21 cellular contexts compared by ENCODE assay signal in genomic region chr11:126662055-126662790, GRCh38.
"Had no signal": no experiment of that assay in that cellular context is flagged by ENCODE, and none has a peak within 500 bp of the region (broad histone marks: within the 10 kb centered on the region; RNA-seq: fewer than 3 reads in every experiment).

No MANE protein-coding gene starts in this region.

- H3K4me1 ChIP-seq: left lung, stomach, upper lobe of left lung had no signal

- H3K27me3 ChIP-seq: stomach, upper lobe of left lung had no signal

- DNase-seq: activated B cell treated with CpG ODN at 0.5 μM for 24 hours; activated CD4-positive, alpha-beta T cell treated with anti-CD3 and anti-CD28 coated beads for 36 hours; activated CD4-positive, alpha-beta T cell treated with anti-CD3 and anti-CD28 coated beads, Interleukin-2, amount 50 U/mL, for 48 hours; activated effector memory CD4-positive, alpha-beta T cell treated with Interleukin-2 at 50 U/mL for 16 hours; activated naive CD4-positive, alpha-beta T cell treated with anti-CD3 and anti-CD28 coated beads for 36 hours; activated naive CD8-positive, alpha-beta T cell treated with anti-CD3 and anti-CD28 coated beads, Interleukin-2, amount 10 ng/mL, durations not matched to agents 7 days and 5 days; activated T-cell treated with anti-CD3 and anti-CD28 coated beads, Interleukin-2, amount 50 U/mL, for 72 hours; amniotic stem cell; central memory CD4-positive, alpha-beta T cell; immature natural killer cell; left lung; naive thymus-derived CD4-positive, alpha-beta T cell; small intestine; stomach; T-helper 9 cell; upper lobe of left lung had no signal

- H3K27me3 Mint-ChIP-seq: stimulated activated memory B cell treated with anti-CD40 and anti-IgM and Interleukin-4, amounts not matched to agents 10 μg/mL and 1 μg/mL and 100 μg/mL, for 72 hours had no signal

- H3K4me1 Mint-ChIP-seq: activated B cell treated with CpG ODN at 0.5 μM for 24 hours; activated CD4-positive, alpha-beta T cell treated with anti-CD3 and anti-CD28 coated beads for 36 hours; activated naive CD8-positive, alpha-beta T cell treated with anti-CD3 and anti-CD28 coated beads, Interleukin-2, amount 10 ng/mL, durations not matched to agents 7 days and 5 days; immature natural killer cell; stimulated activated memory B cell treated with anti-CD40 and anti-IgM and Interleukin-4, amounts not matched to agents 10 μg/mL and 1 μg/mL and 100 μg/mL, for 72 hours had no signal

- H3K27ac Mint-ChIP-seq: activated B cell treated with CpG ODN at 0.5 μM for 24 hours; activated CD4-positive, alpha-beta T cell treated with anti-CD3 and anti-CD28 coated beads for 36 hours; activated naive CD4-positive, alpha-beta T cell treated with anti-CD3 and anti-CD28 coated beads for 36 hours; activated naive CD8-positive, alpha-beta T cell treated with anti-CD3 and anti-CD28 coated beads, Interleukin-2, amount 10 ng/mL, durations not matched to agents 7 days and 5 days; activated T-cell treated with anti-CD3 and anti-CD28 coated beads, Interleukin-2, amount 50 U/mL, for 72 hours; immature natural killer cell; stimulated activated memory B cell treated with anti-CD40 and anti-IgM and Interleukin-4, amounts not matched to agents 10 μg/mL and 1 μg/mL and 100 μg/mL, for 72 hours had no signal

- H3K4me3 Mint-ChIP-seq: activated B cell treated with CpG ODN at 0.5 μM for 24 hours; activated CD4-positive, alpha-beta T cell treated with anti-CD3 and anti-CD28 coated beads for 36 hours; activated naive CD4-positive, alpha-beta T cell treated with anti-CD3 and anti-CD28 coated beads for 36 hours; activated naive CD8-positive, alpha-beta T cell treated with anti-CD3 and anti-CD28 coated beads, Interleukin-2, amount 10 ng/mL, durations not matched to agents 7 days and 5 days; activated T-cell treated with anti-CD3 and anti-CD28 coated beads, Interleukin-2, amount 50 U/mL, for 72 hours; immature natural killer cell; naive thymus-derived CD4-positive, alpha-beta T cell; neural crest cell; stimulated activated memory B cell treated with anti-CD40 and anti-IgM and Interleukin-4, amounts not matched to agents 10 μg/mL and 1 μg/mL and 100 μg/mL, for 72 hours had no signal

- H3K9me3 ChIP-seq: left lung, stomach, thoracic aorta, upper lobe of left lung had no signal

- H3K27ac ChIP-seq: left lung, stomach, thoracic aorta, upper lobe of left lung had no signal

- H3K4me3 ChIP-seq: left lung, lung, stomach, thoracic aorta, upper lobe of left lung had no signal

- H3K36me3 Mint-ChIP-seq: activated naive CD8-positive, alpha-beta T cell treated with anti-CD3 and anti-CD28 coated beads, Interleukin-2, amount 10 ng/mL, durations not matched to agents 7 days and 5 days; immature natural killer cell; naive thymus-derived CD4-positive, alpha-beta T cell; stimulated activated memory B cell treated with anti-CD40 and anti-IgM and Interleukin-4, amounts not matched to agents 10 μg/mL and 1 μg/mL and 100 μg/mL, for 72 hours had no signal

- H3K36me3 ChIP-seq: left lung, stomach, thoracic aorta, upper lobe of left lung had no signal

- H3K9me3 Mint-ChIP-seq: activated B cell treated with CpG ODN at 0.5 μM for 24 hours; activated naive CD4-positive, alpha-beta T cell treated with anti-CD3 and anti-CD28 coated beads for 36 hours; activated naive CD8-positive, alpha-beta T cell treated with anti-CD3 and anti-CD28 coated beads, Interleukin-2, amount 10 ng/mL, durations not matched to agents 7 days and 5 days; activated T-cell treated with anti-CD3 and anti-CD28 coated beads, Interleukin-2, amount 50 U/mL, for 72 hours; immature natural killer cell; naive thymus-derived CD4-positive, alpha-beta T cell; neural crest cell had no signal

- ATAC-seq: activated CD4-positive, alpha-beta T cell treated with anti-CD3 and anti-CD28 coated beads for 36 hours; activated T-cell treated with anti-CD3 and anti-CD28 coated beads, Interleukin-2, amount 50 U/mL, for 72 hours; left lung; naive thymus-derived CD4-positive, alpha-beta T cell; sciatic nerve; stimulated activated memory B cell treated with anti-CD40 and anti-IgM and Interleukin-4, amounts not matched to agents 10 μg/mL and 1 μg/mL and 100 μg/mL, for 72 hours had no signal
